ENCODE assay signal across 18 cellular contexts in genomic region chr7:155677688-155678087, GRCh38. TPM values are rescaled to one million over a fixed set of nuclear protein-coding genes. Genes with fewer than 3 reads are reported as not detected.
DNase-seq lines count a peak whose midpoint lies in the region; ATAC-seq, FAIRE-seq and TF ChIP-seq lines count a peak whose summit lies in the region.
"Had no signal": no experiment of that assay in that cellular context is flagged by ENCODE, and none has a peak within 500 bp of the region (broad histone marks: within the 10 kb centered on the region; RNA-seq: fewer than 3 reads in every experiment).

No MANE protein-coding gene starts in this region.

- H3K4me1 Mint-ChIP-seq in endodermal cell = peaks cover 64% of the 10 kb centered on the region
- H3K4me1 Mint-ChIP-seq in natural killer cell treated with Interleukin-12 subunit alpha and Interleukin-12 subunit beta and Interleukin-15 and Interleukin-18, amount 100 ng/mL, for 72 hours (ENCODE audit: low read depth in 2 of 2) = peaks cover 41 to 43% of the 10 kb centered on the region in 2 donors
- H3K4me1 Mint-ChIP-seq in stimulated activated effector memory CD8-positive, alpha-beta T cell treated with anti-CD3 and anti-CD28 coated beads, Interleukin-12 subunit alpha, Interleukin-12 subunit beta, amount 100 ng/mL, for 72 hours = peaks cover 37% of the 10 kb centered on the region

- TF ChIP-seq POLR2A in GM12878 (IDR thresholded peaks at IDR 0.05; ENCODE audit: low read depth, low read length) (no peak), prostate gland (IDR thresholded peaks at IDR 0.05) (no peak)

- no peak overlapping the region for H2AFZ ChIP-seq in GM12878 (ENCODE audit: control insufficient read depth, low read depth, low read length)
- H2AFZ ChIP-seq: GM23248 had no signal

- H3K9me3 ChIP-seq in GM12878 (replicated peaks; ENCODE audit: control insufficient read depth, insufficient read depth, low read length) (no peaks in the 10 kb centered on the region), endodermal cell (ENCODE audit: control insufficient read depth, low read length) (no peaks in the 10 kb centered on the region), prostate gland (no peaks in the 10 kb centered on the region)

- no peak for FAIRE-seq in GM12878 (lab: Jason Lieb, UNC)

- H3K4me1 ChIP-seq in GM12878 (ENCODE audit: control insufficient read depth, insufficient read depth, low read length) (peaks cover 19% of the 10 kb centered on the region), endodermal cell (ENCODE audit: control insufficient read depth, insufficient read depth, low read length) (peaks cover 19% of the 10 kb centered on the region), prostate gland (replicated peaks) (no peaks in the 10 kb centered on the region)

- no peak for DNase-seq in GM12878 (ENCODE audit: low read depth, low spot score)
- DNase-seq in endodermal cell = no peak
- DNase-seq in natural killer cell treated with Interleukin-12 subunit alpha and Interleukin-12 subunit beta and Interleukin-15 and Interleukin-18, amount 100 ng/mL, for 72 hours (ENCODE audit: low spot score) = no peak
- DNase-seq in stimulated activated effector memory CD8-positive, alpha-beta T cell treated with anti-CD3 and anti-CD28 coated beads, Interleukin-12 subunit alpha, Interleukin-12 subunit beta, amount 100 ng/mL, for 72 hours (ENCODE audit: low spot score in 2 of 2) = no peak
- no peak for DNase-seq in GOT3 (lab: John Stamatoyannopoulos, UW)
- no peak for DNase-seq in prostate gland (ENCODE audit: low spot score)
- DNase-seq in ureter (ENCODE audit: low spot score) = no peak
- no peak for DNase-seq in GM10248 (ENCODE audit: extremely low spot score)
- DNase-seq: C1 segment of cervical spinal cord; Calu3; CD4-positive, alpha-beta memory T cell; COR-L47; DMS53; DMS79 treated with DMSO at 0.1 percent for 48 hours; GF-D8; H9 had no signal

- H3K27me3 ChIP-seq in GM12878 (replicated peaks in 1 of 2; ENCODE audit: control insufficient read depth in 2 of 2, insufficient read depth in 2 of 2, low read length in 1 of 2) (no peaks in the 10 kb centered on the region), endodermal cell (ENCODE audit: control insufficient read depth, insufficient read depth, low read length, poor library complexity, severe bottlenecking) (no peaks in the 10 kb centered on the region), prostate gland (replicated peaks; ENCODE audit: insufficient read depth) (no peaks in the 10 kb centered on the region)

- H3K36me3 Mint-ChIP-seq in endodermal cell (ENCODE audit: low read depth) = peaks cover 32% of the 10 kb centered on the region
- peaks cover 17% of the 10 kb centered on the region for H3K36me3 Mint-ChIP-seq in natural killer cell treated with Interleukin-12 subunit alpha and Interleukin-12 subunit beta and Interleukin-15 and Interleukin-18, amount 100 ng/mL, for 72 hours
- H3K36me3 Mint-ChIP-seq in stimulated activated effector memory CD8-positive, alpha-beta T cell treated with anti-CD3 and anti-CD28 coated beads, Interleukin-12 subunit alpha, Interleukin-12 subunit beta, amount 100 ng/mL, for 72 hours = peaks cover 91% of the 10 kb centered on the region

- no peak for ATAC-seq in GM12878
- ATAC-seq in natural killer cell treated with Interleukin-12 subunit alpha and Interleukin-12 subunit beta and Interleukin-15 and Interleukin-18, amount 100 ng/mL, for 72 hours = peak; percentile 64 to 81
- ATAC-seq in stimulated activated effector memory CD8-positive, alpha-beta T cell treated with anti-CD3 and anti-CD28 coated beads, Interleukin-12 subunit alpha, Interleukin-12 subunit beta, amount 100 ng/mL, for 72 hours = no peak
- ATAC-seq: HCT116 had no signal

- H3K9me3 Mint-ChIP-seq in endodermal cell = no peaks in the 10 kb centered on the region
- no peaks in the 10 kb centered on the region for H3K9me3 Mint-ChIP-seq in natural killer cell treated with Interleukin-12 subunit alpha and Interleukin-12 subunit beta and Interleukin-15 and Interleukin-18, amount 100 ng/mL, for 72 hours
- no peaks in the 10 kb centered on the region for H3K9me3 Mint-ChIP-seq in stimulated activated effector memory CD8-positive, alpha-beta T cell treated with anti-CD3 and anti-CD28 coated beads, Interleukin-12 subunit alpha, Interleukin-12 subunit beta, amount 100 ng/mL, for 72 hours
- H3K9me3 Mint-ChIP-seq: CD4-positive, alpha-beta memory T cell; H9 had no signal

- POLR2A ChIA-PET in GM12878 (lab: Charles Lee) = interaction anchor here (0.6 to 2.5 kb wide), 3 partner anchors 26 to 1118 kb away, joined by 4 to 7 read pairs (median 5); no protein-coding TSS in a partner anchor
- POLR2A ChIA-PET in GM10248 (lab: Yijun Ruan, JAX) = no interaction called here

- TF ChIP-seq CTCF in GM12878 (IDR thresholded peaks at IDR 0.05 in 2 of 3, conservative IDR thresholded peaks at IDR 0.05 in 1 of 3; ENCODE audit: control insufficient read depth in 2 of 3, extremely low read depth in 1 of 3, insufficient read depth in 1 of 3, low read depth in 3 of 3, low read length in 3 of 3) (no peak), endodermal cell (conservative IDR thresholded peaks at IDR 0.05) (no peak), prostate gland (IDR thresholded peaks at IDR 0.05) (no peak), GM10248 (IDR thresholded peaks at IDR 0.05; ENCODE audit: control extremely low read depth, extremely low read depth, low read depth, missing control alignments) (no peak)

- SMC1A ChIA-PET in GM12878 (lab: Charles Lee; ENCODE audit: uncharacterized antibody, unreplicated experiment) = interaction anchor here (0.8 to 2.1 kb wide), 5 partner anchors 18 to 49 kb away, joined by 3 to 6 read pairs (median 4); no protein-coding TSS in a partner anchor

- peaks cover 37% of the 10 kb centered on the region for H3K79me2 ChIP-seq in GM12878 (ENCODE audit: control insufficient read depth, insufficient read depth, low read length)

- no peak for TF ChIP-seq EP300 in GM12878 (IDR thresholded peaks at IDR 0.05; ENCODE audit: borderline replicate concordance in 1 of 2, control insufficient read depth in 1 of 2, low read depth in 2 of 2, low read length in 2 of 2)

- in situ Hi-C loops in GM12878 (cut with MboI) = no loop called here

- CTCF ChIA-PET in GM12878 (lab: Yijun Ruan, JAX) = interaction anchor here (1.1 to 1.9 kb wide), 4 partner anchors 9 to 78 kb away, joined by 4 to 8 read pairs (median 5); no protein-coding TSS in a partner anchor
- CTCF ChIA-PET in GM10248 (lab: Yijun Ruan, JAX) = no interaction called here

- BruUV-seq in GM12878 (replicated peaks; lab: Mats Ljungman, UMichigan) = no TSS peak

- H4K20me1 ChIP-seq in GM12878 (ENCODE audit: control insufficient read depth, insufficient read depth) = no peaks in the 10 kb centered on the region

- no peak for TF ChIP-seq RAD21 in GM12878 (IDR thresholded peaks at IDR 0.05; ENCODE audit: insufficient read depth, low read depth, low read length)

- 0 out of 2 replicates have a peak overlapping the region, but pooled peaks have one; percentile 12 for H3K4me3 ChIP-seq in GM12878
- H3K4me3 ChIP-seq in endodermal cell (ENCODE audit: low read length) = no peak overlapping the region
- no peak overlapping the region for H3K4me3 ChIP-seq in prostate gland

- no peak overlapping the region for H3K4me3 Mint-ChIP-seq in endodermal cell
- H3K4me3 Mint-ChIP-seq in natural killer cell treated with Interleukin-12 subunit alpha and Interleukin-12 subunit beta and Interleukin-15 and Interleukin-18, amount 100 ng/mL, for 72 hours = peak overlapping the region; percentile 50
- no peak overlapping the region for H3K4me3 Mint-ChIP-seq in stimulated activated effector memory CD8-positive, alpha-beta T cell treated with anti-CD3 and anti-CD28 coated beads, Interleukin-12 subunit alpha, Interleukin-12 subunit beta, amount 100 ng/mL, for 72 hours
- H3K4me3 Mint-ChIP-seq: CD4-positive, alpha-beta memory T cell; H9 had no signal

- no peak overlapping the region for H3K4me2 ChIP-seq in GM12878 (ENCODE audit: control insufficient read depth, insufficient read depth)

- H3K27ac Mint-ChIP-seq in endodermal cell = peak overlapping the region; percentile 44
- H3K27ac Mint-ChIP-seq in natural killer cell treated with Interleukin-12 subunit alpha and Interleukin-12 subunit beta and Interleukin-15 and Interleukin-18, amount 100 ng/mL, for 72 hours = peak overlapping the region; percentile 62 to 84
- peak overlapping the region; percentile 64 for H3K27ac Mint-ChIP-seq in stimulated activated effector memory CD8-positive, alpha-beta T cell treated with anti-CD3 and anti-CD28 coated beads, Interleukin-12 subunit alpha, Interleukin-12 subunit beta, amount 100 ng/mL, for 72 hours
- H3K27ac Mint-ChIP-seq: H9 had no signal

- no peak overlapping the region for H3K27ac ChIP-seq in GM12878 (ENCODE audit: control insufficient read depth, insufficient read depth)
- H3K27ac ChIP-seq in endodermal cell (ENCODE audit: low read depth, low read length) = no peak overlapping the region
- no peak overlapping the region for H3K27ac ChIP-seq in prostate gland

- no peaks in the 10 kb centered on the region for H3K27me3 Mint-ChIP-seq in endodermal cell (ENCODE audit: insufficient read depth)
- H3K27me3 Mint-ChIP-seq in natural killer cell treated with Interleukin-12 subunit alpha and Interleukin-12 subunit beta and Interleukin-15 and Interleukin-18, amount 100 ng/mL, for 72 hours = no peaks in the 10 kb centered on the region
- H3K27me3 Mint-ChIP-seq: CD4-positive, alpha-beta memory T cell had no signal

- no peak overlapping the region for H3K9ac ChIP-seq in GM12878 (ENCODE audit: control insufficient read depth, insufficient read depth, low read length)
- H3K9ac ChIP-seq in endodermal cell (ENCODE audit: extremely low read depth, low read length, poor library complexity, severe bottlenecking) = no peak overlapping the region
- H3K9ac ChIP-seq: GM23248 had no signal

- WGBS in GM12878 (ENCODE audit: insufficient coverage, insufficient replicate concordance, low lambda C conversion rate, missing lambda C conversion rate) = 79% methylated on average over 2 of the region's 2 CpGs
- WGBS in endodermal cell (ENCODE audit: insufficient coverage in 1 of 2, insufficient read length in 1 of 2), 2 experiments = no CpG with 5 or more reads among the region's 2 CpGs
- 89% methylated on average over 2 of the region's 2 CpGs for WGBS in prostate gland

- intact Hi-C loops in GM12878 (cut with micrococcal nuclease; ENCODE audit: unreplicated experiment) (no loop called here), prostate gland (cut with DNase I) (no loop called here)

- H3K36me3 ChIP-seq in GM12878 (ENCODE audit: control insufficient read depth in 2 of 2, insufficient read depth in 2 of 2, low read length in 1 of 2) (peaks cover 7 to 27% of the 10 kb centered on the region in 2 experiments), endodermal cell (ENCODE audit: control insufficient read depth, insufficient read depth, low read length) (peaks cover 23% of the 10 kb centered on the region), prostate gland (no peaks in the 10 kb centered on the region)

- RAD21 ChIA-PET in GM12878 (lab: Charles Lee; ENCODE audit: unreplicated experiment) = interaction anchor here (1.2 to 1.3 kb wide), 2 partner anchors 15 to 33 kb away, joined by 3 read pairs; partner anchors contain the start of gene RBM33

RNA-seq across cellular contexts. Expression of gene RBM33, which starts 33.2 kb away (rescaled TPM):
- 246 and 254 TPM in 2 replicates for total RNA-seq in GM12878 (2013; cell fraction: nucleolus; rRNA removed)
- 24.6 and 27.2 TPM in 2 replicates for total RNA-seq in GM12878 (2014; rRNA removed)
- 22.2 and 23.6 TPM in 2 replicates for total RNA-seq in GM12878 (2014; rRNA removed; fragmentation: Illumina TruSeq; extraction: Trizol)
- 62.0 and 67.2 TPM in 2 replicates for total RNA-seq in GM12878 (2021)
- 21.1 TPM for polyA plus RNA-seq in GM12878 (2011; ENCODE audit: low read depth)
- polyA plus RNA-seq in GM12878 (2011; rRNA removed) = 17.4 and 22.6 TPM in 2 replicates
- polyA plus RNA-seq in GM12878 (2011; cell fraction: cytosol; rRNA removed) = 12.2 and 15.6 TPM in 2 replicates
- polyA plus RNA-seq in GM12878 (2011; cell fraction: nucleus; rRNA removed) = 85.8 and 102 TPM in 2 replicates
- polyA plus RNA-seq in GM12878 (2012) = 30.2 and 32.3 TPM in 2 replicates
- 21.9 and 26.1 TPM in 2 replicates for polyA plus RNA-seq in GM12878 (2014; fragmentation: Illumina TruSeq; extraction: Trizol)
- 1 to 10 TPM; 4.7 to 5.6 TPM for polyA plus RNA-seq in GM12878 (2014; fragmentation: Nextera tagmentation; extraction: Ambion mirVana)
- 25.1 and 32.9 TPM in 2 replicates for polyA plus RNA-seq in GM12878 (2014; rRNA removed)
- polyA plus RNA-seq in GM12878 (2016; fragmentation: Nextera tagmentation; extraction: Ambion mirVana) = 10 to 100 TPM; 55.5 to 60.3 TPM
- 22.2 and 30.2 TPM in 2 replicates for polyA minus RNA-seq in GM12878 (2011; rRNA and poly(A)+ RNA removed)
- 16.7 and 18.6 TPM in 2 replicates for polyA minus RNA-seq in GM12878 (2011; cell fraction: cytosol; rRNA and poly(A)+ RNA removed)
- polyA minus RNA-seq in GM12878 (2011; cell fraction: nucleus; rRNA and poly(A)+ RNA removed) = 45.2 and 78.7 TPM in 2 replicates
- 10 to 100 TPM; 86.8 to 87.1 TPM for total RNA-seq in endodermal cell
- 45.7 TPM for polyA plus RNA-seq in endodermal cell (2013, experiment 1 of 2)
- polyA plus RNA-seq in endodermal cell (2013, experiment 2 of 2) = 47.6 TPM
- 100 to 1,000 TPM in 1 of 2 donors, 10 to 100 TPM in 1; 82.3 to 128 TPM for total RNA-seq in natural killer cell treated with Interleukin-12 subunit alpha and Interleukin-12 subunit beta and Interleukin-15 and Interleukin-18, amount 100 ng/mL, for 72 hours
- 10 to 100 TPM; 33.2 to 82.9 TPM for total RNA-seq in prostate gland
- total RNA-seq in ureter = 70.8 TPM

Comparison
In these comparisons a context has a peak if more than half of its experiments do, and no peak if none do; other contexts are left out.
1. ATAC-seq: peak in natural killer cell treated with Interleukin-12 subunit alpha and Interleukin-12 subunit beta and Interleukin-15 and Interleukin-18, amount 100 ng/mL, for 72 hours (2 of 2); none in GM12878 (single experiment) and stimulated activated effector memory CD8-positive, alpha-beta T cell treated with anti-CD3 and anti-CD28 coated beads, Interleukin-12 subunit alpha, Interleukin-12 subunit beta, amount 100 ng/mL, for 72 hours (single experiment).
2. Peak in every context shown above with its lines, with median percentiles within 50 percentile points of each other: H3K27ac Mint-ChIP-seq.